Comparison of ENCODE assay signal across 20 cellular contexts in the genomic region with DNA sequence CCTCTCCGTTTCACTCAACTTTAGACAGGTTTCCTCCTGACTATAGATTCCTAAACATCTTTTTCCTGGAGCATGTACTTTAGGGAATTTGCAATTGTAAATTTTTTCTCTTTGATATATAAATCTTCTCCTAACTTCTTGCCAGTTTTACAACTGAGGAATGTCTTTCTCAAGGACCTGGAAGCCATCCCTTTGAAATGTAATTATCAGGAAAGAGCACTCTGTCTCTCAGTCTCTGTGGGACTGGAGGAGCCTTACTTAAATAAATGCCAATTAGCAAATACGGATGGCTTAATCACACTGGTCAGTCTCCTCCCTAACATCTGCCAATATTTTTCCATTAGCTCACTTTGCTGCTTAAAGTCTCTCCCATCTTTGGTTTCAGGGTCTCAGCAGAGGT.
DNase-seq lines count a peak whose midpoint lies in the region; ATAC-seq, FAIRE-seq and TF ChIP-seq lines count a peak whose summit lies in the region.
"Had no signal": no experiment of that assay in that cellular context is flagged by ENCODE, and none has a peak within 500 bp of the region (broad histone marks: within the 10 kb centered on the region; RNA-seq: fewer than 3 reads in every experiment).

No MANE protein-coding gene starts in this region.

- no peak overlapping the region for H3K27ac ChIP-seq in H9 (ENCODE audit: insufficient read length, low read depth, low read length)
- H3K27ac ChIP-seq in H1 (ENCODE audit: low read depth, low read length) = no peak overlapping the region
- no peak overlapping the region for H3K27ac ChIP-seq in CD8-positive, alpha-beta memory T cell (ENCODE audit: low read depth, low read length)
- H3K27ac ChIP-seq: C4-2B, KMS-11 had no signal

- H4K20me1 ChIP-seq in H9 (ENCODE audit: control insufficient read depth, insufficient read depth, insufficient read length) (no peaks in the 10 kb centered on the region), H1 (replicated peaks in 1 of 2; ENCODE audit: control insufficient read depth in 1 of 2, insufficient read depth in 2 of 2, low read length in 2 of 2) (no peaks in the 10 kb centered on the region)

- ATAC-seq in HG03521 (IDR thresholded peaks at IDR 0.05; ENCODE audit: unreplicated experiment) = no peak
- ATAC-seq: PC-3, T-helper 17 cell had no signal

- H2AK5ac ChIP-seq in H9 (ENCODE audit: insufficient read length, low read length) (no peak overlapping the region), H1 (ENCODE audit: low read depth, low read length) (0 out of 2 replicates have a peak overlapping the region, but pooled peaks have one; percentile 17)

- H3K4me1 ChIP-seq in H9 (ENCODE audit: insufficient read depth, low read length) (peaks cover 8% of the 10 kb centered on the region; the same call in 1 of the 2 replicates), H1 (replicated peaks in 1 of 4; ENCODE audit: control insufficient read depth in 3 of 4, insufficient read depth in 4 of 4, low read length in 3 of 4) (peaks cover 0 to 7% (median 2%) of the 10 kb centered on the region in 4 experiments; a peak in 4 of 7 replicates)
- H3K4me1 ChIP-seq in CD8-positive, alpha-beta memory T cell (ENCODE audit: insufficient read depth, low read length) = no peaks in the 10 kb centered on the region

- TF ChIP-seq CTCF in H9 (conservative IDR thresholded peaks at IDR 0.05) (no peak), H1 (IDR thresholded peaks at IDR 0.05; ENCODE audit: control extremely low read depth in 1 of 3, insufficient read depth in 1 of 3, low read depth in 1 of 3, low read length in 3 of 3) (no peak), nephron progenitor cell (IDR thresholded peaks at IDR 0.05) (no peak), osteocyte (IDR thresholded peaks at IDR 0.05) (no peak)

- H3K9me3 ChIP-seq in H9 (ENCODE audit: control insufficient read depth, low read depth, low read length) = no peaks in the 10 kb centered on the region
- H3K9me3 ChIP-seq in H1 (ENCODE audit: insufficient read depth in 2 of 2, low read depth in 1 of 2, low read length in 1 of 2) = no peaks in the 10 kb centered on the region
- H3K9me3 ChIP-seq in CD8-positive, alpha-beta memory T cell (ENCODE audit: low read length) = no peaks in the 10 kb centered on the region

- H3K18ac ChIP-seq in H9 (ENCODE audit: insufficient read length, low read depth, low read length) (no peak overlapping the region), H1 (ENCODE audit: extremely low read depth, low read length) (no peak overlapping the region; the same call in 1 of the 2 replicates)

- TF ChIP-seq RAD21 in H1 (IDR thresholded peaks at IDR 0.05 in 1 of 2, conservative IDR thresholded peaks at IDR 0.05 in 1 of 2; ENCODE audit: low read depth in 2 of 2, low read length in 2 of 2) = no peak

- peak overlapping the region; percentile 32 for H3K4me2 ChIP-seq in H9 (ENCODE audit: insufficient read depth, insufficient read length, low read length)
- peak overlapping the region; percentile 36 to 55; a peak in 3 of 4 replicates for H3K4me2 ChIP-seq in H1 (ENCODE audit: insufficient read depth in 1 of 2, low read depth in 2 of 2, low read length in 2 of 2)
- H3K4me2 ChIP-seq: KMS-11 had no signal

- H3K56ac ChIP-seq in H9 (ENCODE audit: insufficient read length, low read depth, low read length) (no peak overlapping the region), H1 (replicated peaks; ENCODE audit: insufficient read length, low read depth, low read length) (no peak overlapping the region)

- H3K23ac ChIP-seq in H9 (ENCODE audit: insufficient read length, low read depth, low read length) (no peak overlapping the region), H1 (ENCODE audit: insufficient read length) (no peak overlapping the region)

- WGBS in H9 (ENCODE audit: extremely low coverage, insufficient read length, low lambda C conversion rate) = no CpG with 5 or more reads among the region's 2 CpGs
- 13% methylated on average over 2 of the region's 2 CpGs; no CpG with 5 or more reads in 1 of the 2 experiments for WGBS in H1 (ENCODE audit: extremely low coverage in 1 of 2, insufficient coverage in 1 of 2, insufficient read length in 1 of 2, insufficient replicate concordance in 2 of 2, low coverage in 1 of 2, low lambda C conversion rate in 2 of 2, missing lambda C conversion rate in 1 of 2), 2 experiments

- peak overlapping the region in 1 of 4 experiments; percentile 13; a peak in 1 of 8 replicates for H3K4me3 ChIP-seq in H1 (ENCODE audit: extremely low read depth in 1 of 4, insufficient read depth in 2 of 4, low read depth in 3 of 4, low read length in 4 of 4)
- no peak overlapping the region for H3K4me3 ChIP-seq in CD8-positive, alpha-beta memory T cell (ENCODE audit: low read length)

- H3K9me3 Mint-ChIP-seq in H9 (no peaks in the 10 kb centered on the region), nephron progenitor cell (no peaks in the 10 kb centered on the region), osteocyte (ENCODE audit: unreplicated experiment) (peaks cover 6% of the 10 kb centered on the region)
- peaks cover 0 to 17% (median 0%) of the 10 kb centered on the region in 5 donors for H3K9me3 Mint-ChIP-seq in CD8-positive, alpha-beta memory T cell

- no peak overlapping the region for H4K5ac ChIP-seq in H9 (ENCODE audit: insufficient read length, low read depth, low read length)
- H4K5ac ChIP-seq in H1 (ENCODE audit: insufficient read length, low read depth, low read length) = no peak overlapping the region

- H3K27ac Mint-ChIP-seq in H9 (peak overlapping the region in 2 of 3 experiments; percentile 13 to 27; a peak in 2 of 7 replicates), nephron progenitor cell (peak overlapping the region; percentile 32), osteocyte (ENCODE audit: unreplicated experiment) (no peak overlapping the region)
- H3K27ac Mint-ChIP-seq in CD8-positive, alpha-beta memory T cell = peak overlapping the region in 1 of 8 donors; percentile 17
- H3K27ac Mint-ChIP-seq: T-helper 17 cell had no signal

- H3T11ph ChIP-seq in H9 (ENCODE audit: low read length) = no peak overlapping the region

- POLR2A ChIA-PET in H1 (lab: Charles Lee; ENCODE audit: partially characterized antibody) = no interaction called here
- POLR2A ChIA-PET in CD8-positive, alpha-beta memory T cell (lab: Charles Lee) = no interaction called here

- H3K79me1 ChIP-seq in H9 (ENCODE audit: insufficient read depth, low read depth, low read length, poor library complexity, severe bottlenecking) = no peaks in the 10 kb centered on the region
- H3K79me1 ChIP-seq in H1 (ENCODE audit: low read depth, low read length) = no peaks in the 10 kb centered on the region

- H2BK5ac ChIP-seq in H9 (ENCODE audit: insufficient read length, low read length) (no peak overlapping the region), H1 (ENCODE audit: low read depth, low read length) (no peak overlapping the region)

- H4K8ac ChIP-seq in H9 (replicated peaks; ENCODE audit: insufficient read length, low read depth, low read length) (no peak overlapping the region), H1 (ENCODE audit: extremely low read depth, insufficient read depth, low read length) (no peak overlapping the region)

- H2BK15ac ChIP-seq in H9 (ENCODE audit: low read depth, low read length) = no peak overlapping the region
- no peak overlapping the region for H2BK15ac ChIP-seq in H1 (ENCODE audit: low read length)

- H2BK120ac ChIP-seq in H9 (ENCODE audit: low read depth, low read length, poor library complexity, severe bottlenecking) (no peak overlapping the region), H1 (replicated peaks; ENCODE audit: low read depth, low read length) (peak overlapping the region; percentile 70)

- H3K27me3 Mint-ChIP-seq in H9 (ENCODE audit: low read depth) (no peaks in the 10 kb centered on the region), nephron progenitor cell (ENCODE audit: low read depth, poor library complexity) (no peaks in the 10 kb centered on the region), osteocyte (ENCODE audit: unreplicated experiment) (no peaks in the 10 kb centered on the region)
- no peaks in the 10 kb centered on the region for H3K27me3 Mint-ChIP-seq in CD8-positive, alpha-beta memory T cell
- H3K27me3 Mint-ChIP-seq: T-helper 17 cell had no signal

- H3K4me1 Mint-ChIP-seq in H9 (peaks cover 33 to 47% of the 10 kb centered on the region in 2 experiments), nephron progenitor cell (peaks cover 22% of the 10 kb centered on the region), osteocyte (ENCODE audit: unreplicated experiment) (no peaks in the 10 kb centered on the region)
- H3K4me1 Mint-ChIP-seq in CD8-positive, alpha-beta memory T cell = no peaks in the 10 kb centered on the region
- H3K4me1 Mint-ChIP-seq: T-helper 17 cell had no signal

- H2BK20ac ChIP-seq in H9 (ENCODE audit: low read depth, low read length, poor library complexity, severe bottlenecking) = no peak overlapping the region
- no peak overlapping the region for H2BK20ac ChIP-seq in H1 (ENCODE audit: low read length)

- FAIRE-seq in H1 (lab: Jason Lieb, UNC) = no peak
- FAIRE-seq: GM19239 had no signal

- H3K27me3 ChIP-seq in H9 (ENCODE audit: insufficient read depth, low read length) (no peaks in the 10 kb centered on the region), H1 (replicated peaks in 1 of 4; ENCODE audit: control insufficient read depth in 3 of 4, extremely low read depth in 1 of 4, insufficient read depth in 3 of 4, low read length in 3 of 4) (no peaks in the 10 kb centered on the region)
- no peaks in the 10 kb centered on the region for H3K27me3 ChIP-seq in CD8-positive, alpha-beta memory T cell (ENCODE audit: insufficient read depth, low read length, poor library complexity, severe bottlenecking)

- TF ChIP-seq POLR2A in H1 (IDR thresholded peaks at IDR 0.05; ENCODE audit: control extremely low read depth in 1 of 2, low read depth in 2 of 2, low read length in 2 of 2) = no peak

- no peaks in the 10 kb centered on the region for H3K23me2 ChIP-seq in H9 (ENCODE audit: insufficient read length, low read depth, low read length, poor library complexity, severe bottlenecking)
- H3K23me2 ChIP-seq in H1 (ENCODE audit: low read depth, low read length) = no peaks in the 10 kb centered on the region

- H4K91ac ChIP-seq in H9 (ENCODE audit: insufficient read length, low read depth, low read length) (no peak overlapping the region), H1 (replicated peaks; ENCODE audit: insufficient read length, low read length) (no peak overlapping the region)

- no peak overlapping the region for H2AFZ ChIP-seq in H9 (ENCODE audit: low read length)
- H2AFZ ChIP-seq in H1 (ENCODE audit: low read length) = no peak overlapping the region

- no peak overlapping the region for H2BK12ac ChIP-seq in H9 (ENCODE audit: insufficient read length, low read depth, low read length)
- no peak overlapping the region for H2BK12ac ChIP-seq in H1 (ENCODE audit: low read depth, low read length)

- TF ChIP-seq EP300 in H1 (IDR thresholded peaks at IDR 0.05; ENCODE audit: borderline replicate concordance in 1 of 2, low read depth in 2 of 2, low read length in 2 of 2) = no peak

- no peak overlapping the region for H3K4ac ChIP-seq in H9 (ENCODE audit: low read depth, low read length)
- H3K4ac ChIP-seq in H1 (replicated peaks; ENCODE audit: insufficient read length, low read depth, low read length) = no peak overlapping the region

- no peaks in the 10 kb centered on the region for H3K79me2 ChIP-seq in H9 (ENCODE audit: insufficient read depth, low read length)
- no peaks in the 10 kb centered on the region for H3K79me2 ChIP-seq in H1 (ENCODE audit: control insufficient read depth in 1 of 2, insufficient read depth in 2 of 2, low read length in 2 of 2)

- H3K14ac ChIP-seq in H9 (ENCODE audit: insufficient read depth, low read length) (no peak overlapping the region), H1 (ENCODE audit: insufficient read length) (no peak overlapping the region)

- H3K9ac ChIP-seq in H9 (ENCODE audit: extremely low read depth, insufficient read length, low read length) (no peak overlapping the region), H1 (replicated peaks in 1 of 4; ENCODE audit: extremely low read depth in 1 of 4, low read depth in 3 of 4, low read length in 3 of 4) (no peak overlapping the region)
- H3K9ac ChIP-seq: KMS-11 had no signal

- H3K4me3 Mint-ChIP-seq in H9 (peak overlapping the region in 1 of 2 experiments; percentile 16; a peak in 2 of 5 replicates), nephron progenitor cell (no peak overlapping the region), osteocyte (ENCODE audit: unreplicated experiment) (no peak overlapping the region)
- no peak overlapping the region for H3K4me3 Mint-ChIP-seq in CD8-positive, alpha-beta memory T cell
- H3K4me3 Mint-ChIP-seq: T-helper 17 cell had no signal

- CTCF ChIA-PET in H1 (lab: Charles Lee; ENCODE audit: partially characterized antibody) = interaction anchor here (1.0 kb wide), 1 partner anchor 95 kb away, joined by 3 read pairs; no protein-coding TSS in a partner anchor
- CTCF ChIA-PET in CD8-positive, alpha-beta memory T cell (lab: Charles Lee) = no interaction called here

- H3K36me3 ChIP-seq in H1 (ENCODE audit: control insufficient read depth in 2 of 4, insufficient read depth in 4 of 4, low read length in 3 of 4) = no peaks in the 10 kb centered on the region
- H3K36me3 ChIP-seq in CD8-positive, alpha-beta memory T cell (ENCODE audit: insufficient read depth, low read length) = no peaks in the 10 kb centered on the region

- no peaks in the 10 kb centered on the region; a peak in 1 of 7 replicates for H3K36me3 Mint-ChIP-seq in H9 (ENCODE audit: insufficient read depth in 1 of 3, low read depth in 3 of 3)
- no peaks in the 10 kb centered on the region for H3K36me3 Mint-ChIP-seq in nephron progenitor cell (ENCODE audit: low read depth)
- H3K36me3 Mint-ChIP-seq in osteocyte (ENCODE audit: unreplicated experiment) = no peaks in the 10 kb centered on the region
- no peaks in the 10 kb centered on the region for H3K36me3 Mint-ChIP-seq in CD8-positive, alpha-beta memory T cell

- no peak for DNase-seq in H9
- peak; percentile 37 to 80 for DNase-seq in NCI-H524 (lab: John Stamatoyannopoulos, UW)
- no peak for DNase-seq in H1 (ENCODE audit: low read depth in 1 of 2, low spot score in 2 of 2)
- no peak for DNase-seq in nephron progenitor cell
- DNase-seq in osteocyte (ENCODE audit: extremely low spot score, unreplicated experiment) = no peak
- no peak for DNase-seq in CD8-positive, alpha-beta memory T cell
- DNase-seq: ACHN, AML-193, GF-D8, MV-4-11, NCI-H187, NCI-H2107, PC-3, RPMI8226, SIG-M5, T-helper 17 cell had no signal

Comparison
In these comparisons a context has a peak if more than half of its experiments do, and no peak if none do; other contexts are left out.
1. DNase-seq: peak in NCI-H524 (2 of 2); none in H9 (single experiment), H1 (0 of 2), nephron progenitor cell (single experiment), osteocyte (single experiment) and CD8-positive, alpha-beta memory T cell (0 of 5).